In the genomic region with DNA sequence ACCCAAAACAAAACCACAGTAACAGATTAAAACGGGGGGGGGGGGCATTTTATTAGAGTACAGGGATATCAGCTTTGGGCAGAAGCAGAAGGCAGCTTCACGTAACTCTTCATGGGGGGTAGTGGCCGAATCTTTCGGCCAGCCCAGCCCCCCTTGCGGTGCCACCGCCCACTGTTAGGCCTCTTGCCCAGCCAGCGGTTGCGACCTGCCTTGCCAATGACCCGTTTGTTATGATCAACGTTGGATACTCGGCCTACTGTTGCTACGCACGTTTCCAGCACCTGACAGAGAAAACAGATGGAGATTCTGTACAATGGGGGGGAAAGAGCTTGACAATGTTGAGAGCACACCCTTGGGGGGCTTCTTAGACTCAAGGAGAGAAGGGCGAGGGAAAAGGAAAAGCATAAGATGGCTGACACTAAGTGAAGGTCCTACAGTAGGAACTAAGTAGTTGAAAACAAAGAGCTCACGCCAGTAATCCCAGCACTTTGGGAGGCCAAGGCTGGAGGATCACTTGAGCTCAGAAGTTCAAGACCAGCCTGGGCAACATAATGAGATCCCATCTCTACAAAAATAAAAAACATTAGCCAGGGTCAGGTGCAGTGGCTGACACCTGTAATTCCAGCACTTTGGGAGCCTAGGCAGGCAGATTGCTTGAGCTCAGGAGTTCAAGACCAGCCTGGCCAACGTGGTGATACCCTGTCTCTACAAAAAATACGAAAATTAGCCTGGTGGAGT, we compare ENCODE assay signal across 8 cellular contexts. TPM values are rescaled to one million over a fixed set of nuclear protein-coding genes. Genes with fewer than 3 reads are reported as not detected.
DNase-seq lines count a peak whose midpoint lies in the region; TF ChIP-seq lines count a peak whose summit lies in the region.

No MANE protein-coding gene starts in this region.

- 67 to 74% (median 70%) methylated on average over 17 of the region's 17 CpGs for WGBS in stomach, 5 donors

- H3K36me3 ChIP-seq in iPS-20b (ENCODE audit: insufficient read depth, low read depth, low read length) (peaks cover 36% of the 10 kb centered on the region), stomach (peaks cover 17 to 55% (median 49%) of the 10 kb centered on the region in 4 donors)

- no peak for TF ChIP-seq POLR2A in stomach (IDR thresholded peaks at IDR 0.05)

- no peak for TF ChIP-seq CTCF in stomach (IDR thresholded peaks at IDR 0.05)

- H3K36me3 Mint-ChIP-seq in activated T-helper 2 cell treated with anti-CD3 and anti-CD28 coated beads, Interferon-gamma antibody, Interleukin-2, Interleukin-4, amounts not matched to agents 10 μg/mL and 5 μg/mL and 100 μg/mL, durations not matched to agents 14 hours and 24 hours and 36 hours (ENCODE audit: low read depth): peaks cover 66% of the 10 kb centered on the region

- peaks cover 14% of the 10 kb centered on the region for H3K4me1 ChIP-seq in iPS-20b (ENCODE audit: insufficient read depth, low read length)
- H3K4me1 ChIP-seq in stomach: peaks cover 22 to 53% (median 46%) of the 10 kb centered on the region in 4 donors

- H3K9me3 ChIP-seq in iPS-20b (ENCODE audit: insufficient read depth, low read depth, low read length): no peaks in the 10 kb centered on the region
- H3K9me3 ChIP-seq in stomach: no peaks in the 10 kb centered on the region

- H3K27me3 Mint-ChIP-seq in activated T-helper 2 cell treated with anti-CD3 and anti-CD28 coated beads, Interferon-gamma antibody, Interleukin-2, Interleukin-4, amounts not matched to agents 10 μg/mL and 5 μg/mL and 100 μg/mL, durations not matched to agents 14 hours and 24 hours and 36 hours (ENCODE audit: low read depth): no peaks in the 10 kb centered on the region

- H3K4me3 Mint-ChIP-seq in activated T-helper 2 cell treated with anti-CD3 and anti-CD28 coated beads, Interferon-gamma antibody, Interleukin-2, Interleukin-4, amounts not matched to agents 10 μg/mL and 5 μg/mL and 100 μg/mL, durations not matched to agents 14 hours and 24 hours and 36 hours (ENCODE audit: low read depth): peak overlapping the region; percentile 100

- H3K27ac Mint-ChIP-seq in activated T-helper 2 cell treated with anti-CD3 and anti-CD28 coated beads, Interferon-gamma antibody, Interleukin-2, Interleukin-4, amounts not matched to agents 10 μg/mL and 5 μg/mL and 100 μg/mL, durations not matched to agents 14 hours and 24 hours and 36 hours: peak overlapping the region; percentile 90

- DNase-seq in NCI-H2029 (lab: John Stamatoyannopoulos, UW) (peak; percentile 21), NCI-H2029 treated with DMSO at 0.1 percent for 48 hours (lab: John Stamatoyannopoulos, UW) (no peak), stomach (no peak), HK-2 (ENCODE audit: unreplicated experiment) (no peak), NCI-H446 (lab: John Stamatoyannopoulos, UW) (no peak)
- DNase-seq in activated T-helper 2 cell treated with anti-CD3 and anti-CD28 coated beads, Interferon-gamma antibody, Interleukin-2, Interleukin-4, amounts not matched to agents 10 μg/mL and 5 μg/mL and 100 μg/mL, durations not matched to agents 14 hours and 24 hours and 36 hours (ENCODE audit: low spot score): no peak
- no peak for DNase-seq in activated effector memory CD4-positive, alpha-beta T cell treated with Interleukin-2 at 50 U/mL for 16 hours

- H3K4me3 ChIP-seq in iPS-20b (ENCODE audit: low read length) (peak overlapping the region; percentile 79; the same call in 1 of the 2 replicates), stomach (peak overlapping the region; percentile 59 to 72 (median 66))

- no peaks in the 10 kb centered on the region for H3K27me3 ChIP-seq in iPS-20b (ENCODE audit: insufficient read depth, low read length)
- no peaks in the 10 kb centered on the region for H3K27me3 ChIP-seq in stomach

- peaks cover 44% of the 10 kb centered on the region for H3K4me1 Mint-ChIP-seq in activated T-helper 2 cell treated with anti-CD3 and anti-CD28 coated beads, Interferon-gamma antibody, Interleukin-2, Interleukin-4, amounts not matched to agents 10 μg/mL and 5 μg/mL and 100 μg/mL, durations not matched to agents 14 hours and 24 hours and 36 hours (ENCODE audit: low read depth)

- H3K9me3 Mint-ChIP-seq in activated T-helper 2 cell treated with anti-CD3 and anti-CD28 coated beads, Interferon-gamma antibody, Interleukin-2, Interleukin-4, amounts not matched to agents 10 μg/mL and 5 μg/mL and 100 μg/mL, durations not matched to agents 14 hours and 24 hours and 36 hours: no peaks in the 10 kb centered on the region

- intact Hi-C loops in activated T-helper 2 cell treated with anti-CD3 and anti-CD28 coated beads, Interferon-gamma antibody, Interleukin-2, Interleukin-4, amounts not matched to agents 10 μg/mL and 5 μg/mL and 100 μg/mL, durations not matched to agents 14 hours and 24 hours and 36 hours (cut with micrococcal nuclease): loop anchor here (10.0 kb wide), 2 partner anchors 130 to 1490 kb away; a partner anchor contains a TSS
- intact Hi-C loops in stomach (cut with DNase I; ENCODE audit: low total_unique reads): no loop called here

- TF ChIP-seq EP300 in stomach (IDR thresholded peaks at IDR 0.05): no peak

- H3K9ac ChIP-seq in iPS-20b (ENCODE audit: low read depth, low read length): peak overlapping the region; percentile 89; the same call in 1 of the 2 replicates

- H3K27ac ChIP-seq in iPS-20b (ENCODE audit: low read length) (no peak overlapping the region), stomach (peak overlapping the region; percentile 90 to 96 (median 94))

RNA-seq across cellular contexts. Expression of a gene that starts 0.7 kb away (rescaled TPM):
- 26.0 and 27.3 TPM in 2 replicates for total RNA-seq in activated T-helper 2 cell treated with anti-CD3 and anti-CD28 coated beads, Interferon-gamma antibody, Interleukin-2, Interleukin-4, amounts not matched to agents 10 μg/mL and 5 μg/mL and 100 μg/mL, durations not matched to agents 14 hours and 24 hours and 36 hours
- 10 to 100 TPM in 4 of 5 donors, 1 to 10 TPM in 1; 9.9 to 26.1 (median 14.1) TPM for total RNA-seq in stomach
- 1 to 10 TPM; 4.4 to 5.9 (median 4.7) TPM for polyA plus RNA-seq in stomach

RNA-seq across cellular contexts. Expression of a gene that starts 4.9 kb away (rescaled TPM):
- total RNA-seq in activated T-helper 2 cell treated with anti-CD3 and anti-CD28 coated beads, Interferon-gamma antibody, Interleukin-2, Interleukin-4, amounts not matched to agents 10 μg/mL and 5 μg/mL and 100 μg/mL, durations not matched to agents 14 hours and 24 hours and 36 hours: 76.0 and 76.6 TPM in 2 replicates
- 10 to 100 TPM in 2 of 5 donors, 1 to 10 TPM in 3; 3.5 to 28.1 (median 8.8) TPM for total RNA-seq in stomach
- 10 to 100 TPM; 40.0 to 74.8 (median 49.8) TPM for polyA plus RNA-seq in stomach

RNA-seq across cellular contexts. Expression of a gene that starts 5.1 kb away (rescaled TPM):
- 11.7 and 14.1 TPM in 2 replicates for total RNA-seq in activated T-helper 2 cell treated with anti-CD3 and anti-CD28 coated beads, Interferon-gamma antibody, Interleukin-2, Interleukin-4, amounts not matched to agents 10 μg/mL and 5 μg/mL and 100 μg/mL, durations not matched to agents 14 hours and 24 hours and 36 hours
- 100 to 1,000 TPM in 2 of 5 donors, 10 to 100 TPM in 3; 24.4 to 410 (median 61.1) TPM for total RNA-seq in stomach
- 10 to 100 TPM; 23.5 to 38.5 (median 31.1) TPM for polyA plus RNA-seq in stomach

RNA-seq across cellular contexts. Expression of a gene that starts 21.7 kb away (rescaled TPM):
- 3.7 TPM in 2 replicates for total RNA-seq in activated T-helper 2 cell treated with anti-CD3 and anti-CD28 coated beads, Interferon-gamma antibody, Interleukin-2, Interleukin-4, amounts not matched to agents 10 μg/mL and 5 μg/mL and 100 μg/mL, durations not matched to agents 14 hours and 24 hours and 36 hours
- total RNA-seq in stomach: 10 to 100 TPM in 4 of 5 donors, 1 to 10 TPM in 1; 8.2 to 64.9 (median 28.8) TPM
- 10 to 100 TPM in 2 of 3 donors, 1 to 10 TPM in 1; 4.0 to 31.1 (median 12.1) TPM for polyA plus RNA-seq in stomach

RNA-seq across cellular contexts. Expression of a gene that starts 33.0 kb away (rescaled TPM):
- 71.4 and 78.4 TPM in 2 replicates for total RNA-seq in activated T-helper 2 cell treated with anti-CD3 and anti-CD28 coated beads, Interferon-gamma antibody, Interleukin-2, Interleukin-4, amounts not matched to agents 10 μg/mL and 5 μg/mL and 100 μg/mL, durations not matched to agents 14 hours and 24 hours and 36 hours
- total RNA-seq in stomach: 10 to 100 TPM in 4 of 5 donors, 1 to 10 TPM in 1; 3.5 to 61.1 (median 37.1) TPM
- 10 to 100 TPM; 27.8 to 47.7 (median 39.6) TPM for polyA plus RNA-seq in stomach
